Comparison of ENCODE assay signal across 8 cellular contexts in the genomic region with DNA sequence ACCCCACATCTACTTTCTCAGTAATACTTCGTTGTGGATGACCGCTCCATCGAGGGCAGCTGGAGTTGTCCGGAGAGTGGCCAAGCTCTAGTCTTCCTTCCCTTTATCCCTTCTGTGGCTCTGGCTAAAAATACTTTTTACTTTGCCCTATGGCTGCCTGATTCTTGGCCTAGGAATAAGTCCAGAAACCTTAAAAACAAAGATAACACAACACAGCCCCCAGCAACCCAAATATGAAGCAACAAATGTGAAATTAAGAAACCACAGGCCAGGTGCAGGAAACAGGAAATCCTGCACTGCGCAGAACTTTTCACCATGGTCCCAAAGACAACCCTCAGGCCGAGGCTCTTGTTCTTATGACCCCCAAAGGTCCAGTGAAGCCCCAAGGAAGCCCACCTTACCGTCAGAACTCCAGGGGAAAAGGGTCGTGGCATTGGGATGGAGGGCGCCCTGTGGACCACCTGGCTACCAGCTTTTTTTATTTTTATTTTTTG. TPM values are rescaled to one million over a fixed set of nuclear protein-coding genes. Genes with fewer than 3 reads are reported as not detected.
DNase-seq lines count a peak whose midpoint lies in the region; ATAC-seq and TF ChIP-seq lines count a peak whose summit lies in the region.

No MANE protein-coding gene starts in this region.

- peak overlapping the region; percentile 99 for H3K27ac ChIP-seq in DND-41 (ENCODE audit: low read length)
- peak overlapping the region; percentile 50 to 80 (median 74) for H3K27ac ChIP-seq in Peyer's patch

- H4K20me1 ChIP-seq in DND-41 (ENCODE audit: insufficient read depth, low read length) = no peaks in the 10 kb centered on the region

- H3K9me3 ChIP-seq in DND-41 (ENCODE audit: insufficient read depth, low read length, severe bottlenecking) (no peaks in the 10 kb centered on the region), Peyer's patch (no peaks in the 10 kb centered on the region)

- peak overlapping the region; percentile 53 for H3K9ac ChIP-seq in DND-41 (ENCODE audit: low read depth, low read length)

- no peak overlapping the region for H3K4me3 ChIP-seq in DND-41 (ENCODE audit: low read depth in 1 of 2, low read length in 2 of 2)
- no peak overlapping the region for H3K4me3 ChIP-seq in Peyer's patch
- H3K4me3 ChIP-seq in fibroblast of villous mesenchyme (ENCODE audit: low read depth, low read length) = no peak overlapping the region
- H3K4me3 ChIP-seq in H7 (ENCODE audit: insufficient read depth, low read depth, low read length) = no peak overlapping the region

- peaks cover 2% of the 10 kb centered on the region; the same call in 1 of the 2 replicates for H3K79me2 ChIP-seq in DND-41 (ENCODE audit: insufficient read depth, low read length)

- H2AFZ ChIP-seq in DND-41 (ENCODE audit: low read depth, low read length) = no peak overlapping the region

- H3K4me2 ChIP-seq in DND-41 (ENCODE audit: insufficient read depth, low read length) = peak overlapping the region; percentile 45

- TF ChIP-seq POLR2A in Peyer's patch (IDR thresholded peaks at IDR 0.05) = no peak

- TF ChIP-seq CTCF in DND-41 (IDR thresholded peaks at IDR 0.05; ENCODE audit: borderline replicate concordance, extremely low read depth, low read length, poor library complexity, severe bottlenecking) (no peak), Peyer's patch (IDR thresholded peaks at IDR 0.05) (no peak), fibroblast of villous mesenchyme (IDR thresholded peaks at IDR 0.05; ENCODE audit: insufficient read depth, low read depth, low read length) (no peak)

- H3K4me1 ChIP-seq in DND-41 (ENCODE audit: insufficient read depth, low read length) (peaks cover 66% of the 10 kb centered on the region), Peyer's patch (peaks cover 0 to 55% (median 52%) of the 10 kb centered on the region in 4 donors)

- H3K27me3 ChIP-seq in DND-41 (ENCODE audit: insufficient read depth, low read length, poor library complexity) (no peaks in the 10 kb centered on the region), Peyer's patch (no peaks in the 10 kb centered on the region), H7 (ENCODE audit: control insufficient read depth, insufficient read depth, low read length) (no peaks in the 10 kb centered on the region)

- peak; percentile 69 for ATAC-seq in DND-41 (ENCODE audit: insufficient read depth, low read depth)
- peak; percentile 45 for ATAC-seq in GM21723 (IDR thresholded peaks at IDR 0.05; ENCODE audit: unreplicated experiment)

- H3K36me3 ChIP-seq in DND-41 (ENCODE audit: insufficient read depth, low read length) (peaks cover 12% of the 10 kb centered on the region; the same call in 1 of the 2 replicates), Peyer's patch (peaks cover 0 to 40% (median 0%) of the 10 kb centered on the region in 3 donors), H7 (replicated peaks; ENCODE audit: control insufficient read depth, insufficient read depth, low read length) (no peaks in the 10 kb centered on the region)

- DNase-seq in DND-41 (peak; percentile 82), Peyer's patch (peak; percentile 47 to 84 (median 76)), fibroblast of villous mesenchyme (ENCODE audit: low read depth) (peak; percentile 22), glomerular visceral epithelial cell (ENCODE audit: extremely low spot score) (no peak), HK-2 (ENCODE audit: unreplicated experiment) (no peak), H7 (no peak), cerebellar cortex (ENCODE audit: low spot score) (no peak)

RNA-seq across cellular contexts. Expression of a gene that starts 26.0 kb away (rescaled TPM):
- total RNA-seq in Peyer's patch = 10 to 100 TPM; 22.8 to 33.1 (median 27.1) TPM
- total RNA-seq in fibroblast of villous mesenchyme = 38.9 and 41.9 TPM in 2 replicates
- total RNA-seq in H7 (2014; rRNA removed; shearing (Covaris generic)) = 7.9 and 10.1 TPM in 2 replicates

RNA-seq across cellular contexts. Expression of a gene that starts 28.5 kb away (rescaled TPM):
- total RNA-seq in Peyer's patch = 10 to 100 TPM in 3 of 4 donors, 1 to 10 TPM in 1; 7.5 to 47.1 (median 22.2) TPM
- 55.4 and 58.3 TPM in 2 replicates for total RNA-seq in fibroblast of villous mesenchyme
- total RNA-seq in H7 (2014; rRNA removed; shearing (Covaris generic)) = 34.7 and 35.0 TPM in 2 replicates

RNA-seq across cellular contexts. Expression of a gene that starts 42.3 kb away (rescaled TPM):
- total RNA-seq in Peyer's patch = 1 to 10 TPM in 3 of 4 donors, not detected in 1; 1.4 to 3.6 (median 2.1) TPM
- 2.3 and 3.9 TPM in 2 replicates for total RNA-seq in fibroblast of villous mesenchyme
- 1.4 and 2.1 TPM in 2 replicates for total RNA-seq in H7 (2014; rRNA removed; shearing (Covaris generic))

RNA-seq across cellular contexts. Expression of a gene that starts 55.4 kb away (rescaled TPM):
- not detected for total RNA-seq in Peyer's patch
- total RNA-seq in fibroblast of villous mesenchyme = not detected in 2 replicates
- total RNA-seq in H7 (2014; rRNA removed; shearing (Covaris generic)) = 0.48 TPM in 1 of 2 replicates, not detected in the other

Comparison
In these comparisons a context has a peak if more than half of its experiments do, and no peak if none do; other contexts are left out.
1. DNase-seq: peak in DND-41 (single experiment), Peyer's patch (3 of 3) and fibroblast of villous mesenchyme (single experiment); none in glomerular visceral epithelial cell (single experiment), HK-2 (single experiment), H7 (single experiment) and cerebellar cortex (single experiment).